ENCODE assay signal across 1 cellular context in genomic region chr2:159712194-159712928, GRCh38.
TF ChIP-seq lines count a peak whose summit lies in the region.

Gene MARCHF7 (plus strand): TSS chr2:159712506. CDS start chr2:159729023, 16,517 bp downstream.

TF ChIP-seq in K562, 482 proteins besides CTCF, POLR2A, EP300 and RAD21 (continued from another document and continues in another):
- TF ChIP-seq CLOCK (CRISPR knock-in tag; IDR thresholded peaks at IDR 0.05; ENCODE audit: borderline replicate concordance) (no peak), SNRNP70 (optimal IDR thresholded peaks at IDR 0.05; ENCODE audit: low read depth, low read length) (no peak), POLR3A (IDR thresholded peaks at IDR 0.05; ENCODE audit: borderline replicate concordance, extremely low read depth, insufficient read depth, insufficient read length) (no peak), FOSL1 (tag; conservative IDR thresholded peaks at IDR 0.05) (peak; percentile 44), CREB5 (CRISPR knock-in tag; IDR thresholded peaks at IDR 0.05) (no peak), JUND (IDR thresholded peaks at IDR 0.05; ENCODE audit: borderline replicate concordance, low read depth, low read length) (peak; percentile 42; the same call in 1 of the 2 replicates), JUND (tag; IDR thresholded peaks at IDR 0.05; ENCODE audit: borderline replicate concordance, low read depth, low read length) (peak; percentile 25; the same call in 1 of the 3 replicates), ZNF655 (CRISPR knock-in tag; IDR thresholded peaks at IDR 0.05) (no peak), PHF20 (IDR thresholded peaks at IDR 0.05; ENCODE audit: partially characterized antibody) (peak; percentile 89), RBM39 (optimal IDR thresholded peaks at IDR 0.05; ENCODE audit: low read depth, low read length) (peak; percentile 38), ZNF507 (tag; conservative IDR thresholded peaks at IDR 0.05) (no peak), SRSF3 (IDR thresholded peaks at IDR 0.05; ENCODE audit: insufficient read depth, low read length) (peak; percentile 90), ZKSCAN3 (CRISPR knock-in tag; IDR thresholded peaks at IDR 0.05) (no peak), CBFA2T3 (IDR thresholded peaks at IDR 0.05) (peak; percentile 27), ZSCAN29 (IDR thresholded peaks at IDR 0.05) (peak; percentile 67; the same call in 1 of the 2 replicates), ZNF121 (CRISPR knock-in tag; conservative IDR thresholded peaks at IDR 0.05) (0 out of 2 replicates have a peak, but pooled peaks have one; percentile 35), SMAD2 (IDR thresholded peaks at IDR 0.05; ENCODE audit: low read depth, low read length) (no peak), ETV5 (CRISPR knock-in tag; IDR thresholded peaks at IDR 0.05; ENCODE audit: low read depth) (peak; percentile 74; the same call in 1 of the 2 replicates), PATZ1 (CRISPR knock-in tag; IDR thresholded peaks at IDR 0.05; ENCODE audit: borderline replicate concordance) (peak; percentile 75; the same call in 1 of the 2 replicates), ZFP30 (CRISPR knock-in tag; IDR thresholded peaks at IDR 0.05; ENCODE audit: borderline replicate concordance) (no peak), ZNF318 (IDR thresholded peaks at IDR 0.05; ENCODE audit: borderline replicate concordance in 1 of 2, low read depth in 1 of 2) (no peak), GTF2A2 (tag; IDR thresholded peaks at IDR 0.05) (peak; percentile 78; the same call in 1 of the 2 replicates), ZNF592 (IDR thresholded peaks at IDR 0.05) (peak; percentile 47; the same call in 1 of the 2 replicates), VEZF1 (CRISPR knock-in tag; IDR thresholded peaks at IDR 0.05) (peak; percentile 99), HMG20B (CRISPR knock-in tag; IDR thresholded peaks at IDR 0.05) (no peak), THRAP3 (IDR thresholded peaks at IDR 0.05; ENCODE audit: borderline replicate concordance) (no peak; the same call in 1 of the 2 replicates), ZNF518B (CRISPR knock-in tag; IDR thresholded peaks at IDR 0.05) (no peak)
